1 cellular context compared by ENCODE assay signal in genomic region chr19:19171821-19172532, GRCh38.
TF ChIP-seq lines count a peak whose summit lies in the region.

No MANE protein-coding gene starts in this region.

TF ChIP-seq in K562, 482 proteins besides CTCF, POLR2A, EP300 and RAD21 (continued from another document and continues in another):
- TF ChIP-seq STAT6 (CRISPR knock-in tag; IDR thresholded peaks at IDR 0.05) (no peak), HEY1 (CRISPR knock-in tag; IDR thresholded peaks at IDR 0.05; ENCODE audit: borderline replicate concordance) (no peak), MCM5 (IDR thresholded peaks at IDR 0.05; ENCODE audit: low read depth) (no peak), IRF2 (CRISPR knock-in tag; IDR thresholded peaks at IDR 0.05) (no peak), KDM4B (IDR thresholded peaks at IDR 0.05; ENCODE audit: borderline replicate concordance in 2 of 2, low read depth in 1 of 2) (no peak), ZNF146 (CRISPR knock-in tag; IDR thresholded peaks at IDR 0.05; ENCODE audit: unreplicated experiment) (no peak), ZFPM2 (CRISPR knock-in tag; IDR thresholded peaks at IDR 0.05) (no peak), TAF1 (IDR thresholded peaks at IDR 0.05; ENCODE audit: control insufficient read depth, extremely low read depth, insufficient read depth, low read length, severe bottlenecking) (no peak), CBX3 (IDR thresholded peaks at IDR 0.05; ENCODE audit: borderline replicate concordance in 1 of 2, low read length in 2 of 2) (no peak), RREB1 (CRISPR knock-in tag; IDR thresholded peaks at IDR 0.05) (no peak), NFRKB (IDR thresholded peaks at IDR 0.05; ENCODE audit: low read depth) (peak; percentile 87), ZNF57 (CRISPR knock-in tag; IDR thresholded peaks at IDR 0.05) (no peak), SOX6 (IDR thresholded peaks at IDR 0.05) (peak; percentile 38; the same call in 1 of the 2 replicates), KAT8 (IDR thresholded peaks at IDR 0.05; ENCODE audit: low read depth) (no peak), CBFA2T2 (conservative IDR thresholded peaks at IDR 0.05) (no peak), IRF1 (CRISPR knock-in tag; IDR thresholded peaks at IDR 0.05; ENCODE audit: borderline replicate concordance) (no peak), MTF1 (CRISPR knock-in tag; IDR thresholded peaks at IDR 0.05; ENCODE audit: borderline replicate concordance) (no peak), MBD1 (CRISPR knock-in tag; IDR thresholded peaks at IDR 0.05) (no peak), NR4A1 (CRISPR knock-in tag; IDR thresholded peaks at IDR 0.05) (no peak), NR4A1 (tag; IDR thresholded peaks at IDR 0.05) (no peak), ZNF175 (CRISPR knock-in tag; IDR thresholded peaks at IDR 0.05; ENCODE audit: low read depth) (no peak), ZEB2 (IDR thresholded peaks at IDR 0.05) (no peak), ZFP1 (CRISPR knock-in tag; IDR thresholded peaks at IDR 0.05) (no peak), POLR3A (IDR thresholded peaks at IDR 0.05; ENCODE audit: borderline replicate concordance, extremely low read depth, insufficient read depth, insufficient read length) (no peak), NFXL1 (CRISPR knock-in tag; IDR thresholded peaks at IDR 0.05) (no peak), RB1 (IDR thresholded peaks at IDR 0.05; ENCODE audit: low read depth) (no peak), MEIS2 (IDR thresholded peaks at IDR 0.05; ENCODE audit: partially characterized antibody) (no peak), MTA3 (IDR thresholded peaks at IDR 0.05; ENCODE audit: borderline replicate concordance) (peak; percentile 51; the same call in 1 of the 2 replicates), TAF9B (IDR thresholded peaks at IDR 0.05; ENCODE audit: partially characterized antibody) (no peak), ZNF77 (CRISPR knock-in tag; IDR thresholded peaks at IDR 0.05) (no peak), POLR3G (IDR thresholded peaks at IDR 0.05; ENCODE audit: extremely low read depth, insufficient read length, insufficient replicate concordance) (no peak), NR1H2 (CRISPR knock-in tag; IDR thresholded peaks at IDR 0.05) (no peak), ZBTB2 (IDR thresholded peaks at IDR 0.05) (no peak), ZBTB11 (CRISPR knock-in tag; IDR thresholded peaks at IDR 0.05) (no peak), GATA2 (CRISPR knock-in tag; IDR thresholded peaks at IDR 0.05) (no peak), SMAD3 (CRISPR knock-in tag; conservative IDR thresholded peaks at IDR 0.05) (no peak), RBBP5 (IDR thresholded peaks at IDR 0.05; ENCODE audit: borderline replicate concordance, insufficient read depth, low read length, poor library complexity, severe bottlenecking) (no peak), JUNB (CRISPR knock-in tag; conservative IDR thresholded peaks at IDR 0.05) (no peak), ZNF224 (CRISPR knock-in tag; IDR thresholded peaks at IDR 0.05) (no peak), NCOR1 (IDR thresholded peaks at IDR 0.05) (no peak), ZNF232 (CRISPR knock-in tag; IDR thresholded peaks at IDR 0.05) (no peak), ARID3B (CRISPR knock-in tag; IDR thresholded peaks at IDR 0.05; ENCODE audit: borderline replicate concordance) (no peak), ZBTB12 (CRISPR knock-in tag; IDR thresholded peaks at IDR 0.05) (no peak), HMG20B (CRISPR knock-in tag; IDR thresholded peaks at IDR 0.05) (no peak), CREB5 (CRISPR knock-in tag; IDR thresholded peaks at IDR 0.05) (no peak)
